ENCODE assay signal across 17 cellular contexts in genomic region chr3:112894258-112894657, GRCh38. TPM values are rescaled to one million over a fixed set of nuclear protein-coding genes. Genes with fewer than 3 reads are reported as not detected.
A peak's percentile ranks its signal among the peaks of the same experiment; 100 is the strongest.
DNase-seq lines count a peak whose midpoint lies in the region; ATAC-seq, FAIRE-seq and TF ChIP-seq lines count a peak whose summit lies in the region.
"Had no signal": no experiment of that assay in that cellular context is flagged by ENCODE, and none has a peak within 500 bp of the region (broad histone marks: within the 10 kb centered on the region; RNA-seq: fewer than 3 reads in every experiment).

No MANE protein-coding gene starts in this region.

- TF ChIP-seq EP300 in K562 (IDR thresholded peaks at IDR 0.05; ENCODE audit: low read length): no peak

- no peaks in the 10 kb centered on the region for H3K9me1 ChIP-seq in K562 (ENCODE audit: control insufficient read depth, insufficient read depth, low read length)

- peak; percentile 89 for FAIRE-seq in K562 (lab: Jason Lieb, UNC)
- FAIRE-seq: frontal cortex had no signal

- TF ChIP-seq POLR2A in K562 (conservative IDR thresholded peaks at IDR 0.05): no peak

- H3K36me3 ChIP-seq in K562 (ENCODE audit: control insufficient read depth, insufficient read depth, low read length): no peaks in the 10 kb centered on the region
- no peaks in the 10 kb centered on the region for H3K36me3 ChIP-seq in kidney epithelial cell (ENCODE audit: control insufficient read depth, insufficient read depth, low read length)
- H3K36me3 ChIP-seq in OCI-LY7 (ENCODE audit: insufficient read depth, low read length): no peaks in the 10 kb centered on the region
- H3K36me3 ChIP-seq: left ventricle myocardium inferior had no signal

- H3K27me3 ChIP-seq in K562 (ENCODE audit: control insufficient read depth in 2 of 2, insufficient read depth in 2 of 2, low read length in 2 of 2) (no peaks in the 10 kb centered on the region; a peak in 1 of 5 replicates), kidney epithelial cell (ENCODE audit: control insufficient read depth, insufficient read depth, low read length) (no peaks in the 10 kb centered on the region)

- no peaks in the 10 kb centered on the region for H3K9me3 ChIP-seq in K562 (replicated peaks; ENCODE audit: control insufficient read depth, insufficient read depth, low read depth, low read length)
- H3K9me3 ChIP-seq in OCI-LY7 (ENCODE audit: low read length): no peaks in the 10 kb centered on the region

- no peaks in the 10 kb centered on the region for H3K9me2 ChIP-seq in OCI-LY7 (ENCODE audit: insufficient read depth, low read length)

- H3K27ac ChIP-seq in K562 (ENCODE audit: extremely low read depth, low read depth, low read length) (no peak overlapping the region), OCI-LY7 (ENCODE audit: low read depth, low read length, poor library complexity, severe bottlenecking) (no peak overlapping the region), coronary artery (no peak overlapping the region)
- H3K27ac ChIP-seq: left ventricle myocardium inferior had no signal

- in situ Hi-C loops in K562 (cut with MboI): no loop called here

- H3K79me2 ChIP-seq in K562 (ENCODE audit: control insufficient read depth, insufficient read depth, low read length) (no peaks in the 10 kb centered on the region), OCI-LY7 (ENCODE audit: insufficient read depth, low read depth, low read length) (no peaks in the 10 kb centered on the region)

- peak; percentile 84 for ATAC-seq in K562

- POLR2A ChIA-PET in K562 (lab: Yijun Ruan, JAX) (no interaction called here), OCI-LY7 (lab: Charles Lee) (no interaction called here)

- H2AFZ ChIP-seq in K562 (ENCODE audit: low read depth, low read length): peak overlapping the region; percentile 45; the same call in 1 of the 2 replicates
- no peak overlapping the region for H2AFZ ChIP-seq in OCI-LY7 (ENCODE audit: low read length)

- H3K4me2 ChIP-seq in K562 (ENCODE audit: insufficient read depth, low read length) (peak overlapping the region; percentile 7; the same call in 1 of the 2 replicates), OCI-LY7 (ENCODE audit: low read length) (no peak overlapping the region)

- no peak overlapping the region; a peak in 1 of 4 replicates for H3K9ac ChIP-seq in K562 (ENCODE audit: insufficient read depth in 1 of 2, low read depth in 2 of 2, low read length in 2 of 2)

- 3% methylated on average over 4 of the region's 5 CpGs for WGBS in K562 (ENCODE audit: insufficient coverage, low coverage, missing lambda C conversion rate)

- DNase-seq in DMS53 (lab: John Stamatoyannopoulos, UW) (peak; percentile 56), LHCN-M2 (ENCODE audit: low read depth) (peak; percentile 83), K562 (ENCODE audit: extremely low read depth in 1 of 4, low spot score in 3 of 4) (peak in 2 of 4 experiments; percentile 18 to 69), kidney epithelial cell (ENCODE audit: low read depth) (peak; percentile 44), OCI-LY7 (ENCODE audit: low spot score) (no peak), nucleus accumbens (lab: John Stamatoyannopoulos, UW) (no peak), HuH-7 (ENCODE audit: low spot score) (no peak), coronary artery (ENCODE audit: low spot score) (no peak)
- DNase-seq: activated CD4-positive, alpha-beta memory T cell treated with anti-CD3 and anti-CD28 coated beads, Interleukin-2, amount 10 ng/mL, durations not matched to agents 7 days and 5 days; activated naive CD4-positive, alpha-beta T cell treated with anti-CD3 and anti-CD28 coated beads for 36 hours; GDM1; left ventricle myocardium inferior; NCI-H2081 treated with DMSO at 0.1 percent for 48 hours; stimulated activated CD4-positive, alpha-beta T cell treated with anti-CD3 and anti-CD28 coated beads, Interleukin-4, amount 100 ng/mL, for 24 hours; stimulated activated naive CD4-positive, alpha-beta T cell treated with Interleukin-2 at 50 U/mL for 16 hours had no signal

- no peaks in the 10 kb centered on the region for H4K20me1 ChIP-seq in K562 (replicated peaks; ENCODE audit: control insufficient read depth, insufficient read depth, low read length)
- no peaks in the 10 kb centered on the region for H4K20me1 ChIP-seq in OCI-LY7 (ENCODE audit: insufficient read depth, low read length)

- H3K4me3 ChIP-seq in K562: no peak overlapping the region
- no peak overlapping the region for H3K4me3 ChIP-seq in kidney epithelial cell (ENCODE audit: low read depth, low read length)
- H3K4me3 ChIP-seq in OCI-LY7 (ENCODE audit: low read depth, low read length, poor library complexity, severe bottlenecking): no peak overlapping the region
- H3K4me3 ChIP-seq in coronary artery: no peak overlapping the region
- H3K4me3 ChIP-seq: left ventricle myocardium inferior had no signal

- no peak for TF ChIP-seq CTCF in K562 (IDR thresholded peaks at IDR 0.05 in 2 of 3, conservative IDR thresholded peaks at IDR 0.05 in 1 of 3; ENCODE audit: insufficient read depth in 2 of 3, low read depth in 1 of 3, low read length in 3 of 3)
- no peak for TF ChIP-seq CTCF in kidney epithelial cell (IDR thresholded peaks at IDR 0.05; ENCODE audit: insufficient read depth, low read length, poor library complexity, severe bottlenecking)
- no peak for TF ChIP-seq CTCF in OCI-LY7 (conservative IDR thresholded peaks at IDR 0.05; ENCODE audit: low read length)
- no peak for TF ChIP-seq CTCF in coronary artery (IDR thresholded peaks at IDR 0.05)

- no peak for TF ChIP-seq RAD21 in K562 (CRISPR knock-in tag; conservative IDR thresholded peaks at IDR 0.05 in 1 of 2, IDR thresholded peaks at IDR 0.05 in 1 of 2)

- H3K4me1 ChIP-seq in K562 (replicated peaks in 1 of 2; ENCODE audit: control insufficient read depth in 2 of 2, insufficient read depth in 2 of 2, low read length in 2 of 2) (no peaks in the 10 kb centered on the region; a peak in 1 of 5 replicates), OCI-LY7 (ENCODE audit: insufficient read depth, low read length, poor library complexity, severe bottlenecking) (peaks cover 2% of the 10 kb centered on the region)
- H3K4me1 ChIP-seq: left ventricle myocardium inferior had no signal

- BruUV-seq in K562 (replicated peaks; lab: Mats Ljungman, UMichigan) (no TSS peak), OCI-LY7 (replicated peaks; lab: Mats Ljungman, UMichigan) (no TSS peak)

- intact Hi-C loops in K562 (cut with micrococcal nuclease) (no loop called here), OCI-LY7 (cut with micrococcal nuclease; ENCODE audit: unreplicated experiment) (no loop called here)

- CTCF ChIA-PET in K562 (lab: Yijun Ruan, JAX; ENCODE audit: low intra/inter-chr PET ratio): no interaction called here
- CTCF ChIA-PET in OCI-LY7 (lab: Charles Lee; ENCODE audit: unreplicated experiment): no interaction called here

TF ChIP-seq in K562, 482 proteins besides CTCF, POLR2A, EP300 and RAD21 (continues in another document):
- 0 out of 2 replicates have a peak, but pooled peaks have one; percentile 25 for TF ChIP-seq CTBP1 (IDR thresholded peaks at IDR 0.05; ENCODE audit: borderline replicate concordance)
- no peak for TF ChIP-seq HOMEZ (CRISPR knock-in tag; IDR thresholded peaks at IDR 0.05)
- TF ChIP-seq TEAD4 (IDR thresholded peaks at IDR 0.05; ENCODE audit: low read length): 0 out of 2 replicates have a peak, but pooled peaks have one; percentile 20
- TF ChIP-seq TEAD4 (CRISPR knock-in tag; IDR thresholded peaks at IDR 0.05; ENCODE audit: borderline replicate concordance): no peak
- peak; percentile 94 for TF ChIP-seq NFE2 (IDR thresholded peaks at IDR 0.05; ENCODE audit: low read depth)
- 0 out of 2 replicates have a peak, but pooled peaks have one; percentile 30 for TF ChIP-seq EHMT2 (IDR thresholded peaks at IDR 0.05)
- no peak; the same call in 1 of the 2 replicates for TF ChIP-seq JUND (IDR thresholded peaks at IDR 0.05; ENCODE audit: borderline replicate concordance, low read depth, low read length)
- TF ChIP-seq JUND (tag; IDR thresholded peaks at IDR 0.05; ENCODE audit: borderline replicate concordance, low read depth, low read length): peak; percentile 26; the same call in 1 of the 3 replicates

RNA-seq across cellular contexts. Expression of gene CD200R1L, which starts 47.6 kb away (rescaled TPM):
- total RNA-seq in LHCN-M2 (2014; rRNA removed) (not detected in 2 replicates), K562 (2014; rRNA removed) (not detected in 2 replicates), K562 (2014; rRNA removed; fragmentation: Illumina TruSeq; extraction: Trizol) (not detected in 2 replicates), K562 (2015; rRNA removed; fragmentation: Illumina TruSeq; extraction: Trizol) (not detected in 2 replicates), K562 (2021) (not detected in 2 replicates), kidney epithelial cell (not detected in 2 replicates), OCI-LY7 (2022) (not detected in 2 replicates)
- polyA plus RNA-seq in LHCN-M2 (2012): 0.06 TPM
- total RNA-seq in K562 (2011; cell fraction: chromatin; rRNA removed; ENCODE audit: low replicate concordance): not detected in 2 replicates
- not detected in 2 replicates for total RNA-seq in K562 (2011; cell fraction: nucleolus; rRNA removed)
- total RNA-seq in K562 (2011; cell fraction: nucleoplasm; rRNA removed): not detected in 2 replicates
- polyA plus RNA-seq in K562 (2011; rRNA removed) (not detected in 2 replicates), K562 (2014; fragmentation: Illumina TruSeq; extraction: Trizol) (not detected in 2 replicates), K562 (2014; fragmentation: Nextera tagmentation; extraction: Ambion mirVana) (not detected), K562 (2014; rRNA removed) (not detected in 2 replicates)
- polyA plus RNA-seq in K562 (2011; cell fraction: cytosol; rRNA removed): not detected in 2 replicates
- polyA plus RNA-seq in K562 (2011; cell fraction: nucleus; rRNA removed): not detected in 2 replicates
- 0.10 TPM in 1 of 2 replicates, not detected in the other for polyA plus RNA-seq in K562 (2012)
- polyA minus RNA-seq in K562 (2011; rRNA and poly(A)+ RNA removed): not detected in 2 replicates
- not detected in 2 replicates for polyA minus RNA-seq in K562 (2011; cell fraction: cytosol; rRNA and poly(A)+ RNA removed)
- not detected in 2 replicates for polyA minus RNA-seq in K562 (2011; cell fraction: nucleus; rRNA and poly(A)+ RNA removed)
- total RNA-seq in OCI-LY7 (2014; rRNA removed; shearing (Covaris generic)): not detected in 2 replicates
- total RNA-seq: activated CD4-positive, alpha-beta memory T cell treated with anti-CD3 and anti-CD28 coated beads, Interleukin-2, amount 10 ng/mL, durations not matched to agents 7 days and 5 days; activated naive CD4-positive, alpha-beta T cell treated with anti-CD3 and anti-CD28 coated beads for 36 hours; frontal cortex; left ventricle myocardium inferior had no signal
- polyA plus RNA-seq: BJ had no signal

Comparison
In these comparisons a context has a peak if more than half of its experiments do, and no peak if none do; other contexts are left out.
1. DNase-seq: peak in DMS53 (single experiment), LHCN-M2 (single experiment) and kidney epithelial cell (single experiment); none in OCI-LY7 (single experiment), nucleus accumbens (0 of 56), HuH-7 (single experiment) and coronary artery (single experiment).